ENCODE assay signal across 13 cellular contexts in genomic region chr1:225762444-225762843, GRCh38. TPM values are rescaled to one million over a fixed set of nuclear protein-coding genes. Genes with fewer than 3 reads are reported as not detected.
DNase-seq lines count a peak whose midpoint lies in the region; ATAC-seq and TF ChIP-seq lines count a peak whose summit lies in the region.
"Had no signal": no experiment of that assay in that cellular context is flagged by ENCODE, and none has a peak within 500 bp of the region (broad histone marks: within the 10 kb centered on the region; RNA-seq: fewer than 3 reads in every experiment).

No MANE protein-coding gene starts in this region.

- peaks cover 5% of the 10 kb centered on the region for H3K36me3 Mint-ChIP-seq in Caco-2 (ENCODE audit: insufficient read depth, unreplicated experiment)

- no peak overlapping the region for H3K14ac ChIP-seq in trophoblast cell (ENCODE audit: low read length)

- H3K27me3 Mint-ChIP-seq in Caco-2 (ENCODE audit: insufficient read depth, unreplicated experiment), result no peaks in the 10 kb centered on the region

- no peaks in the 10 kb centered on the region for H3K9me3 Mint-ChIP-seq in Caco-2 (ENCODE audit: unreplicated experiment)

- H2BK120ac ChIP-seq in trophoblast cell (ENCODE audit: insufficient read depth, low read length, poor library complexity), result no peak overlapping the region

- no TSS peak for BruUV-seq in Caco-2 (replicated peaks; lab: Mats Ljungman, UMichigan)

- peak overlapping the region; percentile 39 for H2BK5ac ChIP-seq in trophoblast cell (ENCODE audit: low read depth, low read length, poor library complexity)

- H4K91ac ChIP-seq in trophoblast cell (ENCODE audit: low read depth, low read length), result peak overlapping the region; percentile 51

- TF ChIP-seq CTCF in Caco-2 (IDR thresholded peaks at IDR 0.05; ENCODE audit: insufficient read depth in 1 of 2, low read depth in 1 of 2, low read length in 1 of 2, severe bottlenecking in 1 of 2, unreplicated experiment in 1 of 2) (no peak), RWPE2 (IDR thresholded peaks at IDR 0.05; ENCODE audit: poor library complexity, severe bottlenecking) (no peak)

- no peak overlapping the region for H2BK12ac ChIP-seq in trophoblast cell (ENCODE audit: low read length)

- no peak overlapping the region for H3K18ac ChIP-seq in trophoblast cell (ENCODE audit: low read length)

- H2AK5ac ChIP-seq in trophoblast cell (ENCODE audit: low read length), result no peak overlapping the region

- H3K27ac Mint-ChIP-seq in Caco-2 (ENCODE audit: unreplicated experiment), result peak overlapping the region; percentile 67

- intact Hi-C loops in Caco-2 (cut with micrococcal nuclease; ENCODE audit: unreplicated experiment), result loop anchor here (5.0 kb wide), 1 partner anchor 60 kb away; no protein-coding TSS in a partner anchor

- peaks cover 2% of the 10 kb centered on the region for H3K79me2 ChIP-seq in trophoblast cell (ENCODE audit: control insufficient read depth, insufficient read depth, low read length, poor library complexity)

- no peak overlapping the region for H4K12ac ChIP-seq in trophoblast cell (ENCODE audit: low read depth, low read length)

- peak overlapping the region; percentile 50 for H3K4me3 Mint-ChIP-seq in Caco-2 (ENCODE audit: unreplicated experiment)

- H3K9me3 ChIP-seq in Caco-2, result no peaks in the 10 kb centered on the region
- no peaks in the 10 kb centered on the region for H3K9me3 ChIP-seq in RWPE2 (ENCODE audit: severe bottlenecking)
- H3K9me3 ChIP-seq in trophoblast cell (ENCODE audit: insufficient read depth, low read depth, low read length), result no peaks in the 10 kb centered on the region
- H3K9me3 ChIP-seq: prostate gland, tibial nerve had no signal

- no peak overlapping the region for H3K4me3 ChIP-seq in Caco-2 (ENCODE audit: low read depth, low read length)
- H3K4me3 ChIP-seq in RWPE2 (ENCODE audit: severe bottlenecking), result no peak overlapping the region
- H3K4me3 ChIP-seq in trophoblast cell (ENCODE audit: low read depth, low read length), result no peak overlapping the region
- H3K4me3 ChIP-seq: prostate gland, tibial nerve had no signal

- DNase-seq in Caco-2 (peak in 1 of 2 experiments; percentile 59), RWPE2 (ENCODE audit: low spot score) (no peak), glomerular visceral epithelial cell (ENCODE audit: extremely low spot score) (peak; percentile 88), trophoblast cell (no peak), SIG-M5 treated with dmso at 0.1 percent for 504 hours (lab: John Stamatoyannopoulos, UW; ENCODE audit: unreplicated experiment) (no peak), HEK293T (ENCODE audit: extremely low spot score) (no peak), occipital lobe (lab: John Stamatoyannopoulos, UW) (no peak)
- DNase-seq: H7, left colon had no signal

- H3K4me2 ChIP-seq in trophoblast cell (ENCODE audit: low read length), result peak overlapping the region; percentile 32
- H3K4me2 ChIP-seq: KMS-11 had no signal

- no peak overlapping the region for H3K4ac ChIP-seq in trophoblast cell (ENCODE audit: low read depth, low read length)

- ATAC-seq in RWPE2 (ENCODE audit: low read depth) (no peak), HG02610 (IDR thresholded peaks at IDR 0.05; ENCODE audit: unreplicated experiment) (no peak)
- ATAC-seq: left colon had no signal

- CTCF ChIA-PET in Caco-2 (lab: Charles Lee), result interaction anchor here (0.6 kb wide), 1 partner anchor 188 kb away, joined by 3 read pairs; no protein-coding TSS in a partner anchor
- CTCF ChIA-PET in HEK293T (lab: Yijun Ruan, JAX), result interaction anchor here (1.3 to 1.4 kb wide), 2 partner anchors 10 to 15 kb away, joined by 5 to 7 read pairs; partner anchors contain the start of gene SRP9

- H3K27ac ChIP-seq in RWPE2 (ENCODE audit: poor library complexity, severe bottlenecking), result peak overlapping the region; percentile 13
- peak overlapping the region; percentile 92 for H3K27ac ChIP-seq in trophoblast cell (ENCODE audit: low read depth, low read length)
- H3K27ac ChIP-seq: KMS-11, prostate gland had no signal

- H4K8ac ChIP-seq in trophoblast cell (ENCODE audit: low read depth, low read length), result no peak overlapping the region

- WGBS in trophoblast cell (ENCODE audit: extremely low coverage, insufficient coverage, insufficient read length), result no CpG with 5 or more reads among the region's 5 CpGs

- no peak overlapping the region for H3K9ac ChIP-seq in trophoblast cell (ENCODE audit: low read length)
- H3K9ac ChIP-seq: KMS-11 had no signal

- no peak overlapping the region for H2AFZ ChIP-seq in trophoblast cell (ENCODE audit: insufficient read depth, low read length, poor library complexity)

- POLR2A ChIA-PET in Caco-2 (lab: Charles Lee) (interaction anchor here (0.6 kb wide), 1 partner anchor 15 kb away, joined by 4 read pairs; no protein-coding TSS in a partner anchor), HEK293T (lab: Yijun Ruan, JAX) (interaction anchor here (0.6 to 3.0 kb wide), 8 partner anchors 10 to 262 kb away, joined by 3 to 31 read pairs (median 4); partner anchors contain the start of genes ENAH and SRP9)

- H3K79me1 ChIP-seq in trophoblast cell (ENCODE audit: low read length), result peaks cover 21% of the 10 kb centered on the region

- peaks cover 36% of the 10 kb centered on the region for H3K4me1 Mint-ChIP-seq in Caco-2 (ENCODE audit: low read depth, unreplicated experiment)

- H3K4me1 ChIP-seq in Caco-2, result peaks cover 43% of the 10 kb centered on the region
- H3K4me1 ChIP-seq in RWPE2 (ENCODE audit: insufficient read depth, poor library complexity, severe bottlenecking), result peaks cover under 1% of the 10 kb centered on the region
- peaks cover 25 to 32% of the 10 kb centered on the region in 2 experiments for H3K4me1 ChIP-seq in trophoblast cell (ENCODE audit: control insufficient read depth in 1 of 2, insufficient read depth in 2 of 2, low read length in 2 of 2)

- no peak overlapping the region for H3K23ac ChIP-seq in trophoblast cell (ENCODE audit: low read length)

- no peaks in the 10 kb centered on the region for H3K36me3 ChIP-seq in Caco-2 (ENCODE audit: control insufficient read depth, insufficient read depth, low read length)
- H3K36me3 ChIP-seq in RWPE2 (ENCODE audit: low read depth), result no peaks in the 10 kb centered on the region
- H3K36me3 ChIP-seq in trophoblast cell (ENCODE audit: control insufficient read depth in 1 of 2, insufficient read depth in 2 of 2, low read length in 2 of 2), result no peaks in the 10 kb centered on the region
- H3K36me3 ChIP-seq: prostate gland, tibial nerve had no signal

- H3K27me3 ChIP-seq in Caco-2 (replicated peaks; ENCODE audit: control insufficient read depth, insufficient read depth, low read length), result no peaks in the 10 kb centered on the region
- no peaks in the 10 kb centered on the region for H3K27me3 ChIP-seq in RWPE2 (ENCODE audit: insufficient read depth, poor library complexity, severe bottlenecking)
- H3K27me3 ChIP-seq in trophoblast cell (ENCODE audit: insufficient read depth, low read length), result no peaks in the 10 kb centered on the region
- H3K27me3 ChIP-seq: tibial nerve had no signal

TF ChIP-seq in HEK293T, 16 proteins besides CTCF, POLR2A, EP300 and RAD21:
- no peak for TF ChIP-seq HDGF (IDR thresholded peaks at IDR 0.05; ENCODE audit: borderline replicate concordance)
- no peak for TF ChIP-seq SUZ12 (IDR thresholded peaks at IDR 0.05)
- no peak for TF ChIP-seq NFRKB (IDR thresholded peaks at IDR 0.05)
- TF ChIP-seq ARNT (IDR thresholded peaks at IDR 0.05), result no peak
- TF ChIP-seq FOXM1 (IDR thresholded peaks at IDR 0.05; ENCODE audit: borderline replicate concordance), result no peak
- TF ChIP-seq CTBP1 (IDR thresholded peaks at IDR 0.05; ENCODE audit: borderline replicate concordance), result no peak
- TF ChIP-seq BHLHE40 (IDR thresholded peaks at IDR 0.05; ENCODE audit: borderline replicate concordance), result no peak
- TF ChIP-seq FOXA1 (IDR thresholded peaks at IDR 0.05), result no peak
- TF ChIP-seq FOXK2 (IDR thresholded peaks at IDR 0.05), result no peak
- TF ChIP-seq L3MBTL2 (conservative IDR thresholded peaks at IDR 0.05), result no peak

RNA-seq across cellular contexts. Expression of gene SRP9, which starts 15.2 kb away (rescaled TPM):
- total RNA-seq in Caco-2 (2022) (261 and 276 TPM in 2 replicates), occipital lobe (337 TPM)
- polyA plus RNA-seq in trophoblast cell (2013), result 268 and 277 TPM in 2 replicates

RNA-seq across cellular contexts. Expression of gene EPHX1, which starts 47.5 kb away (rescaled TPM):
- 73.7 and 88.5 TPM in 2 replicates for total RNA-seq in Caco-2 (2022)
- 44.6 and 45.9 TPM in 2 replicates for polyA plus RNA-seq in trophoblast cell (2013)
- total RNA-seq in occipital lobe, result 7.2 TPM
